Comparison of ENCODE assay signal across 2 cellular contexts in genomic region chr9:122923947-122924346, GRCh38.
TF ChIP-seq lines count a peak whose summit lies in the region.

No MANE protein-coding gene starts in this region.

TF ChIP-seq in GM12891, 5 proteins besides CTCF, POLR2A, EP300 and RAD21:
- TF ChIP-seq SPI1 (IDR thresholded peaks at IDR 0.05; ENCODE audit: low read depth, low read length) (0 out of 2 replicates have a peak, but pooled peaks have one; percentile 6), POLR2AphosphoS5 (IDR thresholded peaks at IDR 0.05; ENCODE audit: low read depth, low read length) (no peak), PAX5 (IDR thresholded peaks at IDR 0.05; ENCODE audit: insufficient read depth, low read length, severe bottlenecking) (peak; percentile 25)

TF ChIP-seq in GM12878, 131 proteins besides CTCF, POLR2A, EP300 and RAD21:
- TF ChIP-seq POU2F2 (IDR thresholded peaks at IDR 0.05; ENCODE audit: borderline replicate concordance, low read depth, low read length), result no peak
- TF ChIP-seq CREB1 (IDR thresholded peaks at IDR 0.05; ENCODE audit: low read depth), result peak; percentile 76; the same call in 1 of the 2 replicates
- TF ChIP-seq CREM (IDR thresholded peaks at IDR 0.05; ENCODE audit: low read depth), result peak; percentile 50; the same call in 1 of the 2 replicates
- TF ChIP-seq NKRF (conservative IDR thresholded peaks at IDR 0.05), result no peak
- TF ChIP-seq PAX5 (IDR thresholded peaks at IDR 0.05; ENCODE audit: borderline replicate concordance, low read depth, low read length), result peak; percentile 68; the same call in 1 of the 2 replicates
- TF ChIP-seq TCF12 (IDR thresholded peaks at IDR 0.05; ENCODE audit: low read depth, low read length), result no peak
- no peak for TF ChIP-seq BCL3 (IDR thresholded peaks at IDR 0.05; ENCODE audit: borderline replicate concordance, insufficient read depth, low read depth, low read length, poor library complexity, severe bottlenecking)
